ENCODE assay signal across 1 cellular context in genomic region chr12:26791328-26791791, GRCh38.
TF ChIP-seq lines count a peak whose summit lies in the region.

No MANE protein-coding gene starts in this region.

TF ChIP-seq in GM23338, 12 proteins besides CTCF, POLR2A, EP300 and RAD21 (continued from another document):
- no peak for TF ChIP-seq JUNB (IDR thresholded peaks at IDR 0.05; ENCODE audit: unreplicated experiment)
- TF ChIP-seq CREB1 (CRISPR knock-in tag; IDR thresholded peaks at IDR 0.05; ENCODE audit: low read depth), result no peak
- no peak for TF ChIP-seq REST (IDR thresholded peaks at IDR 0.05; ENCODE audit: unreplicated experiment)
- TF ChIP-seq ZNF114 (CRISPR knock-in tag; IDR thresholded peaks at IDR 0.05), result no peak
- no peak for TF ChIP-seq STAT1 (IDR thresholded peaks at IDR 0.05; ENCODE audit: unreplicated experiment)
